Comparison of ENCODE assay signal across 12 cellular contexts in genomic region chr11:46305295-46305694, GRCh38. TPM values are rescaled to one million over a fixed set of nuclear protein-coding genes. Genes with fewer than 3 reads are reported as not detected.
DNase-seq lines count a peak whose midpoint lies in the region; ATAC-seq, FAIRE-seq and TF ChIP-seq lines count a peak whose summit lies in the region.
"Had no signal": no experiment of that assay in that cellular context is flagged by ENCODE, and none has a peak within 500 bp of the region (broad histone marks: within the 10 kb centered on the region; RNA-seq: fewer than 3 reads in every experiment).

No MANE protein-coding gene starts in this region.

- H3K4me3 ChIP-seq in HepG2 (replicated peaks in 1 of 3; ENCODE audit: insufficient read depth in 1 of 3, low read depth in 2 of 3, low read length in 3 of 3) (no peak overlapping the region), right lobe of liver (no peak overlapping the region), bronchial epithelial cell (ENCODE audit: low read depth, low read length) (no peak overlapping the region), retinal pigment epithelial cell (ENCODE audit: low read length) (no peak overlapping the region), psoas muscle (no peak overlapping the region), gastrocnemius medialis (no peak overlapping the region)
- H3K4me3 ChIP-seq: thoracic aorta had no signal

- H3K4me2 ChIP-seq in HepG2 (ENCODE audit: low read depth, low read length), result no peak overlapping the region

- ATAC-seq in HepG2, result peak; percentile 39
- no peak for ATAC-seq in right lobe of liver
- no peak for ATAC-seq in psoas muscle
- ATAC-seq in gastrocnemius medialis, result no peak
- no peak for ATAC-seq in GM19328 (IDR thresholded peaks at IDR 0.05; ENCODE audit: unreplicated experiment)

- intact Hi-C loops in HepG2 (cut with micrococcal nuclease; ENCODE audit: unreplicated experiment) (no loop called here), right lobe of liver (cut with DNase I) (loop anchor here (5.0 kb wide), 1 partner anchor 58 kb away; no protein-coding TSS in a partner anchor), psoas muscle (cut with DNase I) (no loop called here), gastrocnemius medialis (cut with DNase I; ENCODE audit: low total_unique reads) (loop anchor here (10.0 kb wide), 1 partner anchor 340 kb away; no protein-coding TSS in a partner anchor)

- peak; percentile 30 for DNase-seq in HepG2 (ENCODE audit: low spot score)
- DNase-seq in right lobe of liver, result no peak
- DNase-seq in NOMO-1 treated with DMSO at 0.1 percent for 48 hours (lab: John Stamatoyannopoulos, UW; ENCODE audit: unreplicated experiment), result peak; percentile 95
- DNase-seq in bronchial epithelial cell (ENCODE audit: low read depth), result peak; percentile 36
- DNase-seq in retinal pigment epithelial cell (ENCODE audit: low read depth), result no peak
- no peak for DNase-seq in psoas muscle
- no peak for DNase-seq in gastrocnemius medialis
- DNase-seq: CD8-positive, alpha-beta memory T cell had no signal

- no peaks in the 10 kb centered on the region for H4K20me1 ChIP-seq in HepG2 (ENCODE audit: insufficient read depth, low read length)

- H3K9me3 ChIP-seq in HepG2 (ENCODE audit: low read length), result no peaks in the 10 kb centered on the region
- H3K9me3 ChIP-seq in right lobe of liver, result no peaks in the 10 kb centered on the region
- no peaks in the 10 kb centered on the region for H3K9me3 ChIP-seq in psoas muscle
- no peaks in the 10 kb centered on the region for H3K9me3 ChIP-seq in gastrocnemius medialis
- H3K9me3 ChIP-seq: thoracic aorta had no signal

- TF ChIP-seq EP300 in HepG2 (IDR thresholded peaks at IDR 0.05; ENCODE audit: low read depth in 2 of 2, low read length in 2 of 2) (no peak), HepG2 (CRISPR knock-in tag; IDR thresholded peaks at IDR 0.05; ENCODE audit: borderline replicate concordance) (no peak)

- no peak overlapping the region for H3K9ac ChIP-seq in HepG2 (ENCODE audit: insufficient read depth, low read depth, low read length)

- H3K27ac ChIP-seq in HepG2 (ENCODE audit: extremely low read length, insufficient read depth, low read length) (no peak overlapping the region), right lobe of liver (no peak overlapping the region), psoas muscle (no peak overlapping the region), gastrocnemius medialis (no peak overlapping the region)
- H3K27ac ChIP-seq: thoracic aorta had no signal

- no peak for FAIRE-seq in HepG2 (lab: Jason Lieb, UNC)
- FAIRE-seq in bronchial epithelial cell (lab: Jason Lieb, UNC), result no peak

- in situ Hi-C loops in HepG2 (cut with HindIII; ENCODE audit: extremely low pct_ligation_motif_present, low pct_unique_long_range_greater_than_20kb) (no loop called here), gastrocnemius medialis (cut with MboI; ENCODE audit: low sequenced_read_pairs in 4 of 4) (loop anchor here in 1 of 4 donors (25.0 kb wide), 1 partner anchor 343 kb away; no protein-coding TSS in a partner anchor)

- H3K79me2 ChIP-seq in HepG2 (ENCODE audit: insufficient read depth, low read length), result no peaks in the 10 kb centered on the region

- BruUV-seq in HepG2 (replicated peaks; lab: Mats Ljungman, UMichigan), result no TSS peak

- CTCF ChIA-PET in HepG2 (lab: Yijun Ruan, JAX; ENCODE audit: low intra/inter-chr PET ratio, low total read pairs), result no interaction called here

- H2AFZ ChIP-seq in HepG2 (ENCODE audit: low read length), result no peak overlapping the region

- 52% methylated on average over 6 of the region's 6 CpGs for WGBS in HepG2 (ENCODE audit: low lambda C conversion rate)
- 30% methylated on average over 3 of the region's 6 CpGs for WGBS in right lobe of liver (ENCODE audit: insufficient coverage, low coverage, low lambda C conversion rate, missing lambda C conversion rate)
- 68 to 76% (median 68%) methylated on average over 6 of the region's 6 CpGs for WGBS in psoas muscle, 3 donors

- no peak for TF ChIP-seq RAD21 in HepG2 (CRISPR knock-in tag; IDR thresholded peaks at IDR 0.05)

- H3K27me3 ChIP-seq in HepG2 (ENCODE audit: control insufficient read depth in 1 of 2, insufficient read depth in 2 of 2, low read length in 2 of 2) (peaks cover 1 to 9% of the 10 kb centered on the region in 2 experiments; a peak in 4 of 5 replicates), right lobe of liver (no peaks in the 10 kb centered on the region), bronchial epithelial cell (ENCODE audit: control insufficient read depth, insufficient read depth, low read length) (no peaks in the 10 kb centered on the region), psoas muscle (ENCODE audit: insufficient read depth in 3 of 3, low read length in 2 of 3) (no peaks in the 10 kb centered on the region), gastrocnemius medialis (no peaks in the 10 kb centered on the region)

- H3K4me1 ChIP-seq in HepG2 (ENCODE audit: insufficient read depth, low read length) (peaks cover 34% of the 10 kb centered on the region), right lobe of liver (no peaks in the 10 kb centered on the region), psoas muscle (no peaks in the 10 kb centered on the region), gastrocnemius medialis (no peaks in the 10 kb centered on the region)

- TF ChIP-seq POLR2A in HepG2 (IDR thresholded peaks at IDR 0.05; ENCODE audit: insufficient read depth in 1 of 2, low read depth in 2 of 2, low read length in 2 of 2) (no peak), right lobe of liver (IDR thresholded peaks at IDR 0.05) (no peak), gastrocnemius medialis (IDR thresholded peaks at IDR 0.05) (no peak)

- TF ChIP-seq CTCF in HepG2 (CRISPR knock-in tag; IDR thresholded peaks at IDR 0.05) (no peak), right lobe of liver (IDR thresholded peaks at IDR 0.05) (no peak), bronchial epithelial cell (IDR thresholded peaks at IDR 0.05; ENCODE audit: insufficient read depth, low read length, severe bottlenecking) (peak; percentile 10), retinal pigment epithelial cell (conservative IDR thresholded peaks at IDR 0.05; ENCODE audit: low read depth, low read length) (peak; percentile 23), psoas muscle (IDR thresholded peaks at IDR 0.05) (no peak), gastrocnemius medialis (IDR thresholded peaks at IDR 0.05 in 4 of 5, conservative IDR thresholded peaks at IDR 0.05 in 1 of 5) (no peak)

- no peaks in the 10 kb centered on the region for H3K36me3 ChIP-seq in HepG2 (replicated peaks in 1 of 2; ENCODE audit: control insufficient read depth in 1 of 2, insufficient read depth in 2 of 2, low read length in 2 of 2)
- no peaks in the 10 kb centered on the region for H3K36me3 ChIP-seq in right lobe of liver
- no peaks in the 10 kb centered on the region for H3K36me3 ChIP-seq in bronchial epithelial cell (ENCODE audit: control insufficient read depth, insufficient read depth, low read length)
- no peaks in the 10 kb centered on the region for H3K36me3 ChIP-seq in psoas muscle (ENCODE audit: insufficient read depth in 1 of 2, low read depth in 1 of 2)
- H3K36me3 ChIP-seq in gastrocnemius medialis, result no peaks in the 10 kb centered on the region
- H3K36me3 ChIP-seq: thoracic aorta had no signal

- POLR2A ChIA-PET in HepG2 (lab: Yijun Ruan, JAX), result interaction anchor here (2.0 kb wide), 1 partner anchor 62 kb away, joined by 16 read pairs; no protein-coding TSS in a partner anchor

RNA-seq across cellular contexts. Expression of gene CREB3L1, which starts 27.8 kb away (rescaled TPM):
- total RNA-seq in HepG2 (2016; rRNA removed; fragmentation: Illumina TruSeq; extraction: Trizol), result not detected in 2 replicates
- not detected in 2 replicates for total RNA-seq in HepG2 (2016; cell fraction: cytosol; rRNA removed; fragmentation: Illumina TruSeq; extraction: Trizol; ENCODE audit: low read depth)
- total RNA-seq in HepG2 (2016; cell fraction: insoluble cytoplasmic fraction; rRNA removed; fragmentation: Illumina TruSeq; extraction: Trizol), result not detected in 2 replicates
- not detected in 2 replicates for total RNA-seq in HepG2 (2016; cell fraction: membrane; rRNA removed; fragmentation: Illumina TruSeq; extraction: Trizol)
- total RNA-seq in HepG2 (2016; cell fraction: nucleus; rRNA removed; fragmentation: Illumina TruSeq; extraction: Trizol), result not detected in 2 replicates
- not detected in 2 replicates for polyA plus RNA-seq in HepG2 (2011; rRNA removed)
- polyA plus RNA-seq in HepG2 (2011; cell fraction: cytosol; rRNA removed), result not detected in 2 replicates
- not detected in 2 replicates for polyA plus RNA-seq in HepG2 (2011; cell fraction: nucleus; rRNA removed)
- polyA plus RNA-seq in HepG2 (2012), result 0.04 TPM in 1 of 2 replicates, not detected in the other
- not detected in 2 replicates for polyA plus RNA-seq in HepG2 (2016; cell fraction: cytosol; fragmentation: Illumina TruSeq; extraction: Trizol; ENCODE audit: low read depth)
- polyA plus RNA-seq in HepG2 (2016; cell fraction: insoluble cytoplasmic fraction; fragmentation: Illumina TruSeq; extraction: Trizol; ENCODE audit: low read depth), result not detected in 2 replicates
- polyA plus RNA-seq in HepG2 (2016; cell fraction: membrane; fragmentation: Illumina TruSeq; extraction: Trizol; ENCODE audit: low read depth), result 0.13 TPM in 1 of 2 replicates, not detected in the other
- polyA plus RNA-seq in HepG2 (2016; cell fraction: nucleus; fragmentation: Illumina TruSeq; extraction: Trizol; ENCODE audit: insufficient read depth, low read depth), result not detected in 2 replicates
- 0.12 and 1.6 TPM in 2 replicates for polyA minus RNA-seq in HepG2 (2011; rRNA and poly(A)+ RNA removed; ENCODE audit: low replicate concordance)
- not detected in 2 replicates for polyA minus RNA-seq in HepG2 (2011; cell fraction: cytosol; rRNA and poly(A)+ RNA removed)
- polyA minus RNA-seq in HepG2 (2011; cell fraction: nucleus; rRNA and poly(A)+ RNA removed), result not detected in 2 replicates
- under 1 TPM; 0.07 to 0.37 (median 0.24) TPM for total RNA-seq in right lobe of liver
- total RNA-seq in bronchial epithelial cell, result 0.13 and 0.53 TPM in 2 replicates
- 1 to 10 TPM; 2.2 to 6.9 (median 3.0) TPM for total RNA-seq in psoas muscle
- polyA plus RNA-seq in psoas muscle, result 1 to 10 TPM; 1.4 to 1.7 (median 1.6) TPM
- total RNA-seq in gastrocnemius medialis, result under 1 TPM; 0.27 to 0.69 (median 0.57) TPM
- total RNA-seq: activated T-cell treated with anti-CD3 and anti-CD28 coated beads, Interleukin-2, amount 50 U/mL, for 72 hours; CD8-positive, alpha-beta memory T cell; naive thymus-derived CD8-positive, alpha-beta T cell had no signal
- polyA plus RNA-seq: CD8-positive, alpha-beta memory T cell; naive thymus-derived CD8-positive, alpha-beta T cell had no signal

RNA-seq across cellular contexts. Expression of gene DGKZ, which starts 42.0 kb away (rescaled TPM):
- total RNA-seq in HepG2 (2016; rRNA removed; fragmentation: Illumina TruSeq; extraction: Trizol), result 14.6 and 20.7 TPM in 2 replicates
- 11.9 and 13.2 TPM in 2 replicates for total RNA-seq in HepG2 (2016; cell fraction: cytosol; rRNA removed; fragmentation: Illumina TruSeq; extraction: Trizol; ENCODE audit: low read depth)
- 11.6 and 19.8 TPM in 2 replicates for total RNA-seq in HepG2 (2016; cell fraction: insoluble cytoplasmic fraction; rRNA removed; fragmentation: Illumina TruSeq; extraction: Trizol)
- 26.9 and 29.6 TPM in 2 replicates for total RNA-seq in HepG2 (2016; cell fraction: membrane; rRNA removed; fragmentation: Illumina TruSeq; extraction: Trizol)
- total RNA-seq in HepG2 (2016; cell fraction: nucleus; rRNA removed; fragmentation: Illumina TruSeq; extraction: Trizol), result 18.5 and 22.1 TPM in 2 replicates
- polyA plus RNA-seq in HepG2 (2011; rRNA removed), result 15.8 and 17.6 TPM in 2 replicates
- 8.8 and 15.2 TPM in 2 replicates for polyA plus RNA-seq in HepG2 (2011; cell fraction: cytosol; rRNA removed)
- polyA plus RNA-seq in HepG2 (2011; cell fraction: nucleus; rRNA removed), result 108 and 162 TPM in 2 replicates
- 11.6 and 19.4 TPM in 2 replicates for polyA plus RNA-seq in HepG2 (2012)
- polyA plus RNA-seq in HepG2 (2016; cell fraction: cytosol; fragmentation: Illumina TruSeq; extraction: Trizol; ENCODE audit: low read depth), result 18.6 and 18.8 TPM in 2 replicates
- 21.9 and 30.3 TPM in 2 replicates for polyA plus RNA-seq in HepG2 (2016; cell fraction: insoluble cytoplasmic fraction; fragmentation: Illumina TruSeq; extraction: Trizol; ENCODE audit: low read depth)
- polyA plus RNA-seq in HepG2 (2016; cell fraction: membrane; fragmentation: Illumina TruSeq; extraction: Trizol; ENCODE audit: low read depth), result 44.5 and 49.9 TPM in 2 replicates
- 65.9 and 71.9 TPM in 2 replicates for polyA plus RNA-seq in HepG2 (2016; cell fraction: nucleus; fragmentation: Illumina TruSeq; extraction: Trizol; ENCODE audit: insufficient read depth, low read depth)
- polyA minus RNA-seq in HepG2 (2011; rRNA and poly(A)+ RNA removed; ENCODE audit: low replicate concordance), result 43.2 and 71.9 TPM in 2 replicates
- polyA minus RNA-seq in HepG2 (2011; cell fraction: cytosol; rRNA and poly(A)+ RNA removed), result 12.3 and 14.8 TPM in 2 replicates
- polyA minus RNA-seq in HepG2 (2011; cell fraction: nucleus; rRNA and poly(A)+ RNA removed), result 15.9 and 16.9 TPM in 2 replicates
- total RNA-seq in right lobe of liver, result 10 to 100 TPM; 10.7 to 57.9 (median 16.0) TPM
- 30.5 and 35.2 TPM in 2 replicates for total RNA-seq in bronchial epithelial cell
- 100 to 1,000 TPM in 1 of 4 donors, 10 to 100 TPM in 3; 90.2 to 138 (median 96.2) TPM for total RNA-seq in psoas muscle
- 10 to 100 TPM; 57.7 to 85.4 (median 62.0) TPM for polyA plus RNA-seq in psoas muscle
- 100 to 1,000 TPM; 127 to 155 (median 131) TPM for total RNA-seq in gastrocnemius medialis

Comparison
In these comparisons a context has a peak if more than half of its experiments do, and no peak if none do; other contexts are left out.
1. DNase-seq: peak in HepG2 (single experiment), NOMO-1 treated with DMSO at 0.1 percent for 48 hours (single experiment) and bronchial epithelial cell (single experiment); none in right lobe of liver (0 of 3), retinal pigment epithelial cell (single experiment), psoas muscle (0 of 2) and gastrocnemius medialis (0 of 2).
2. intact Hi-C loops: an anchor here in right lobe of liver (5.0 kb wide) and gastrocnemius medialis (10.0 kb wide); none called in HepG2 and psoas muscle.
3. CTCF ChIP-seq: peak in bronchial epithelial cell (single experiment) and retinal pigment epithelial cell (single experiment); none in HepG2 (single experiment), right lobe of liver (0 of 4), psoas muscle (single experiment) and gastrocnemius medialis (0 of 5).